In genomic region chr17:18157354-18157985, GRCh38 we compare ENCODE assay signal across 1 cellular context.
TF ChIP-seq lines count a peak whose summit lies in the region.

No MANE protein-coding gene starts in this region.

TF ChIP-seq in GM23338, 12 proteins besides CTCF, POLR2A, EP300 and RAD21 (continued from another document):
- TF ChIP-seq REST (IDR thresholded peaks at IDR 0.05; ENCODE audit: unreplicated experiment) (no peak), CREB1 (CRISPR knock-in tag; IDR thresholded peaks at IDR 0.05; ENCODE audit: low read depth) (no peak), STAT1 (IDR thresholded peaks at IDR 0.05; ENCODE audit: unreplicated experiment) (no peak), ZNF462 (CRISPR knock-in tag; IDR thresholded peaks at IDR 0.05) (no peak), POLR2AphosphoS5 (IDR thresholded peaks at IDR 0.05; ENCODE audit: low read depth) (no peak), ZNF331 (CRISPR knock-in tag; IDR thresholded peaks at IDR 0.05; ENCODE audit: low read depth) (no peak), JUNB (IDR thresholded peaks at IDR 0.05; ENCODE audit: unreplicated experiment) (no peak), ETS1 (IDR thresholded peaks at IDR 0.05) (no peak)
